Comparison of ENCODE assay signal across 15 cellular contexts in the genomic region with DNA sequence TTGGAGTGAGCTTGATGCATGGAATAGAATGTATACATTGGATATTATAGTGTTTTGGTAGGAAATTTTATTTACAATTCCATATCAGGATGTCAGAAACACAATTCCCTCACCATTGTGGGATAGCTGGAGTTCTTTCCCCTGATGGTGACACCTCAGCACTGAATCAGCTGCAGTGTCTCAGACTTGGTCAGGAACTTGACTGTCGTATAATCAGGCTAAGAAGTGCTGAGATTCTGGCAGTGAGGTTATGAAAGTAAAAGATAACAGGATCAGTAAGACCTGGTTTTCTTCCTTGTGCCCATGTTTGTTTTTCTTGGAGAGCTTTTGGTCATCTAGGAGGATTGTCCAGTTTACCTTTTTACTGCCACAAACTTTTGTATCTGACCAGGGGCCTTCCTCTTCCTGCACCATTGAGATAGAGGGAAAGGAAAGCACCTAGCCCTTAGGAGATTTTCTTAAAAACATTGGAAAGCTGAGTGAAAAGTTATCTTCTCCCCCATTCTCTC. TPM values are rescaled to one million over a fixed set of nuclear protein-coding genes. Genes with fewer than 3 reads are reported as not detected.
"Had no signal": no experiment of that assay in that cellular context is flagged by ENCODE, and none has a peak within 500 bp of the region (broad histone marks: within the 10 kb centered on the region; RNA-seq: fewer than 3 reads in every experiment).

No MANE protein-coding gene starts in this region.

- H3K4me1 ChIP-seq: testis had no signal

- H3K4me3 ChIP-seq: ovary, testis had no signal

- DNase-seq: activated CD4-positive, alpha-beta T cell treated with anti-CD3 and anti-CD28 coated beads for 48 hours; activated CD8-positive, alpha-beta memory T cell treated with anti-CD3 and anti-CD28 coated beads, Interleukin-2, amount 50 U/mL, for 48 hours; activated CD8-positive, alpha-beta T cell treated with anti-CD3 and anti-CD28 coated beads, Interleukin-2, amount 10 ng/mL, durations not matched to agents 7 days and 5 days; activated naive CD4-positive, alpha-beta T cell; activated naive CD8-positive, alpha-beta T cell treated with anti-CD3 and anti-CD28 coated beads, Interleukin-2, amount 50 U/mL, for 24 hours; cerebellar nuclear complex; foreskin fibroblast; head of caudate nucleus; left ventricle myocardium superior; ovary; stimulated activated CD4-positive, alpha-beta T cell treated with anti-CD3 and anti-CD28 coated beads, Interleukin-4, amount 100 ng/mL, for 1 hour; testis had no signal

- H3K27ac ChIP-seq: ovary, testis had no signal

- FAIRE-seq: islet of Langerhans had no signal

- ATAC-seq: activated CD8-positive, alpha-beta T cell treated with anti-CD3 and anti-CD28 coated beads, Interleukin-2, amount 10 ng/mL, durations not matched to agents 7 days and 5 days; activated naive CD8-positive, alpha-beta T cell treated with anti-CD3 and anti-CD28 coated beads, Interleukin-2, amount 50 U/mL, for 24 hours; esophagus mucosa; left ventricle myocardium superior; WTC11 had no signal

- H3K36me3 ChIP-seq: ovary had no signal

- H3K27me3 ChIP-seq: ovary, testis had no signal

- H3K9me3 ChIP-seq: ovary, testis had no signal

RNA-seq across cellular contexts. Expression of a gene that starts 27.3 kb away (rescaled TPM):
- total RNA-seq: activated CD8-positive, alpha-beta T cell treated with anti-CD3 and anti-CD28 coated beads, Interleukin-2, amount 10 ng/mL, durations not matched to agents 7 days and 5 days had no signal
